In the genomic region with DNA sequence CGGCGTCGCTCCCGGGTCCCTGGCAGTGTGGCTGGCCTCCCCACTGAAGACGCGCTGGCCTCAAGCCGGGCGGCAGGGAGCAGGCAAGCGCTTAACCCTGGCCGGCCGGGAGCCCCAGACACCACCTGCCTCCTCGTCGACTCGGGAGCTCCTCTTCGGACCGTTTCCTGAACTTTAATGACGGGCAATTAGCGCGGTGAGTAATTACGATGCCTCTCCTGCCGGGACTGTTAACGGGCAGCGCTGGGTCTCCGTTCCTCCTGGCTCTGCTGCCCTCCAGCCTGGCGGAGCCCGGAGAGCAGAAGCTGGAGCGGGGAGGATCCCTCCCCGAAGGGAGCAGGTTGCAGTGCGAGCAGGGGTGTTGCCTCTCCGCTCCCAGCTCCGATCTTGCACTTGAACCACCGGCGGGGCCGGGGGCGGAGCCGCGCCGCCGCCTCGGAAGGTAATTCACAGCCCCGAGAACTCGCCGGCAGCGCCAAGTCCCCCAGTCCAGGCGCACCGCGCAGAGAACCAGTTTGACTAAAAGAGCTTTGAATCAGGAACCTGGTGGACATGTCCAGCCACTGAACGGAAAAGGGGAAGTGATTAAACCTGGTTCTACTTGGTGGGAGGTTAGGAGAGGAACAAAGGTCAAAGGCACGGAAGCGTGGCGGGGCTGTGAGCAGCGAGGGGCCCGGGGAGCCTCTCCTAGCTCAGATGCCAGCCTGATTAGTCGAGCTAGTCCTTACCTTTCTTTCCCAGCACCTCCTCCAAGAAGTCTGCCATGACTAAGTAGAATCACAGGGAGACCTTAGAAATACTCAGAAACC, we compare ENCODE assay signal across 1 cellular context.
TF ChIP-seq lines count a peak whose summit lies in the region.

No MANE protein-coding gene starts in this region.

TF ChIP-seq in HepG2, 621 proteins besides CTCF, POLR2A, EP300 and RAD21 (continued from another document and continues in another):
- TF ChIP-seq, protein P1, sequence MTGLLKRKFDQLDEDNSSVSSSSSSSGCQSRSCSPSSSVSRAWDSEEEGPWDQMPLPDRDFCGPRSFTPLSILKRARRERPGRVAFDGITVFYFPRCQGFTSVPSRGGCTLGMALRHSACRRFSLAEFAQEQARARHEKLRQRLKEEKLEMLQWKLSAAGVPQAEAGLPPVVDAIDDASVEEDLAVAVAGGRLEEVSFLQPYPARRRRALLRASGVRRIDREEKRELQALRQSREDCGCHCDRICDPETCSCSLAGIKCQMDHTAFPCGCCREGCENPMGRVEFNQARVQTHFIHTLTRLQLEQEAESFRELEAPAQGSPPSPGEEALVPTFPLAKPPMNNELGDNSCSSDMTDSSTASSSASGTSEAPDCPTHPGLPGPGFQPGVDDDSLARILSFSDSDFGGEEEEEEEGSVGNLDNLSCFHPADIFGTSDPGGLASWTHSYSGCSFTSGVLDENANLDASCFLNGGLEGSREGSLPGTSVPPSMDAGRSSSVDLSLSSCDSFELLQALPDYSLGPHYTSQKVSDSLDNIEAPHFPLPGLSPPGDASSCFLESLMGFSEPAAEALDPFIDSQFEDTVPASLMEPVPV (CRISPR knock-in tag; IDR thresholded peaks at IDR 0.05), result no peak; the same call in 1 of the 2 replicates
- TF ChIP-seq, protein P2, sequence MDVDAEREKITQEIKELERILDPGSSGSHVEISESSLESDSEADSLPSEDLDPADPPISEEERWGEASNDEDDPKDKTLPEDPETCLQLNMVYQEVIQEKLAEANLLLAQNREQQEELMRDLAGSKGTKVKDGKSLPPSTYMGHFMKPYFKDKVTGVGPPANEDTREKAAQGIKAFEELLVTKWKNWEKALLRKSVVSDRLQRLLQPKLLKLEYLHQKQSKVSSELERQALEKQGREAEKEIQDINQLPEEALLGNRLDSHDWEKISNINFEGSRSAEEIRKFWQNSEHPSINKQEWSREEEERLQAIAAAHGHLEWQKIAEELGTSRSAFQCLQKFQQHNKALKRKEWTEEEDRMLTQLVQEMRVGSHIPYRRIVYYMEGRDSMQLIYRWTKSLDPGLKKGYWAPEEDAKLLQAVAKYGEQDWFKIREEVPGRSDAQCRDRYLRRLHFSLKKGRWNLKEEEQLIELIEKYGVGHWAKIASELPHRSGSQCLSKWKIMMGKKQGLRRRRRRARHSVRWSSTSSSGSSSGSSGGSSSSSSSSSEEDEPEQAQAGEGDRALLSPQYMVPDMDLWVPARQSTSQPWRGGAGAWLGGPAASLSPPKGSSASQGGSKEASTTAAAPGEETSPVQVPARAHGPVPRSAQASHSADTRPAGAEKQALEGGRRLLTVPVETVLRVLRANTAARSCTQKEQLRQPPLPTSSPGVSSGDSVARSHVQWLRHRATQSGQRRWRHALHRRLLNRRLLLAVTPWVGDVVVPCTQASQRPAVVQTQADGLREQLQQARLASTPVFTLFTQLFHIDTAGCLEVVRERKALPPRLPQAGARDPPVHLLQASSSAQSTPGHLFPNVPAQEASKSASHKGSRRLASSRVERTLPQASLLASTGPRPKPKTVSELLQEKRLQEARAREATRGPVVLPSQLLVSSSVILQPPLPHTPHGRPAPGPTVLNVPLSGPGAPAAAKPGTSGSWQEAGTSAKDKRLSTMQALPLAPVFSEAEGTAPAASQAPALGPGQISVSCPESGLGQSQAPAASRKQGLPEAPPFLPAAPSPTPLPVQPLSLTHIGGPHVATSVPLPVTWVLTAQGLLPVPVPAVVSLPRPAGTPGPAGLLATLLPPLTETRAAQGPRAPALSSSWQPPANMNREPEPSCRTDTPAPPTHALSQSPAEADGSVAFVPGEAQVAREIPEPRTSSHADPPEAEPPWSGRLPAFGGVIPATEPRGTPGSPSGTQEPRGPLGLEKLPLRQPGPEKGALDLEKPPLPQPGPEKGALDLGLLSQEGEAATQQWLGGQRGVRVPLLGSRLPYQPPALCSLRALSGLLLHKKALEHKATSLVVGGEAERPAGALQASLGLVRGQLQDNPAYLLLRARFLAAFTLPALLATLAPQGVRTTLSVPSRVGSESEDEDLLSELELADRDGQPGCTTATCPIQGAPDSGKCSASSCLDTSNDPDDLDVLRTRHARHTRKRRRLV (CRISPR knock-in tag; IDR thresholded peaks at IDR 0.05), result 0 out of 2 replicates have a peak, but pooled peaks have one; percentile 16
- TF ChIP-seq SALL1 (CRISPR knock-in tag; IDR thresholded peaks at IDR 0.05) (peak; percentile 39; the same call in 1 of the 2 replicates), ZNF33B (CRISPR knock-in tag; IDR thresholded peaks at IDR 0.05) (no peak), ZFP41 (CRISPR knock-in tag; IDR thresholded peaks at IDR 0.05; ENCODE audit: borderline replicate concordance) (no peak), ZNF749 (CRISPR knock-in tag; IDR thresholded peaks at IDR 0.05; ENCODE audit: borderline replicate concordance) (no peak), CCDC6 (CRISPR knock-in tag; IDR thresholded peaks at IDR 0.05) (no peak), ZNF235 (CRISPR knock-in tag; IDR thresholded peaks at IDR 0.05; ENCODE audit: borderline replicate concordance) (no peak), FIP1L1 (IDR thresholded peaks at IDR 0.05; ENCODE audit: borderline replicate concordance, insufficient read depth, low read depth, low read length) (no peak), RARG (CRISPR knock-in tag; IDR thresholded peaks at IDR 0.05; ENCODE audit: low read depth) (no peak), TCF12 (IDR thresholded peaks at IDR 0.05) (no peak), TCF12 (CRISPR knock-in tag; IDR thresholded peaks at IDR 0.05) (no peak), ZNF431 (CRISPR knock-in tag; IDR thresholded peaks at IDR 0.05; ENCODE audit: borderline replicate concordance, low read depth) (no peak), MBD4 (IDR thresholded peaks at IDR 0.05; ENCODE audit: borderline replicate concordance, low read length) (no peak), SETDB1 (CRISPR knock-in tag; IDR thresholded peaks at IDR 0.05; ENCODE audit: borderline replicate concordance) (no peak), ZFP37 (CRISPR knock-in tag; IDR thresholded peaks at IDR 0.05; ENCODE audit: borderline replicate concordance) (no peak)
- TF ChIP-seq, protein P3, sequence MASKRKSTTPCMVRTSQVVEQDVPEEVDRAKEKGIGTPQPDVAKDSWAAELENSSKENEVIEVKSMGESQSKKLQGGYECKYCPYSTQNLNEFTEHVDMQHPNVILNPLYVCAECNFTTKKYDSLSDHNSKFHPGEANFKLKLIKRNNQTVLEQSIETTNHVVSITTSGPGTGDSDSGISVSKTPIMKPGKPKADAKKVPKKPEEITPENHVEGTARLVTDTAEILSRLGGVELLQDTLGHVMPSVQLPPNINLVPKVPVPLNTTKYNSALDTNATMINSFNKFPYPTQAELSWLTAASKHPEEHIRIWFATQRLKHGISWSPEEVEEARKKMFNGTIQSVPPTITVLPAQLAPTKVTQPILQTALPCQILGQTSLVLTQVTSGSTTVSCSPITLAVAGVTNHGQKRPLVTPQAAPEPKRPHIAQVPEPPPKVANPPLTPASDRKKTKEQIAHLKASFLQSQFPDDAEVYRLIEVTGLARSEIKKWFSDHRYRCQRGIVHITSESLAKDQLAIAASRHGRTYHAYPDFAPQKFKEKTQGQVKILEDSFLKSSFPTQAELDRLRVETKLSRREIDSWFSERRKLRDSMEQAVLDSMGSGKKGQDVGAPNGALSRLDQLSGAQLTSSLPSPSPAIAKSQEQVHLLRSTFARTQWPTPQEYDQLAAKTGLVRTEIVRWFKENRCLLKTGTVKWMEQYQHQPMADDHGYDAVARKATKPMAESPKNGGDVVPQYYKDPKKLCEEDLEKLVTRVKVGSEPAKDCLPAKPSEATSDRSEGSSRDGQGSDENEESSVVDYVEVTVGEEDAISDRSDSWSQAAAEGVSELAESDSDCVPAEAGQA (IDR thresholded peaks at IDR 0.05; ENCODE audit: low read depth), result 0 out of 2 replicates have a peak, but pooled peaks have one; percentile 13
- TF ChIP-seq, protein P3 (CRISPR knock-in tag; IDR thresholded peaks at IDR 0.05; ENCODE audit: borderline replicate concordance), result no peak
- TF ChIP-seq, protein P4, sequence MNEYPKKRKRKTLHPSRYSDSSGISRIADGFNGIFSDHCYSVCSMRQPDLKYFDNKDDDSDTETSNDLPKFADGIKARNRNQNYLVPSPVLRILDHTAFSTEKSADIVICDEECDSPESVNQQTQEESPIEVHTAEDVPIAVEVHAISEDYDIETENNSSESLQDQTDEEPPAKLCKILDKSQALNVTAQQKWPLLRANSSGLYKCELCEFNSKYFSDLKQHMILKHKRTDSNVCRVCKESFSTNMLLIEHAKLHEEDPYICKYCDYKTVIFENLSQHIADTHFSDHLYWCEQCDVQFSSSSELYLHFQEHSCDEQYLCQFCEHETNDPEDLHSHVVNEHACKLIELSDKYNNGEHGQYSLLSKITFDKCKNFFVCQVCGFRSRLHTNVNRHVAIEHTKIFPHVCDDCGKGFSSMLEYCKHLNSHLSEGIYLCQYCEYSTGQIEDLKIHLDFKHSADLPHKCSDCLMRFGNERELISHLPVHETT (CRISPR knock-in tag; conservative IDR thresholded peaks at IDR 0.05), result no peak
- TF ChIP-seq, protein P5, sequence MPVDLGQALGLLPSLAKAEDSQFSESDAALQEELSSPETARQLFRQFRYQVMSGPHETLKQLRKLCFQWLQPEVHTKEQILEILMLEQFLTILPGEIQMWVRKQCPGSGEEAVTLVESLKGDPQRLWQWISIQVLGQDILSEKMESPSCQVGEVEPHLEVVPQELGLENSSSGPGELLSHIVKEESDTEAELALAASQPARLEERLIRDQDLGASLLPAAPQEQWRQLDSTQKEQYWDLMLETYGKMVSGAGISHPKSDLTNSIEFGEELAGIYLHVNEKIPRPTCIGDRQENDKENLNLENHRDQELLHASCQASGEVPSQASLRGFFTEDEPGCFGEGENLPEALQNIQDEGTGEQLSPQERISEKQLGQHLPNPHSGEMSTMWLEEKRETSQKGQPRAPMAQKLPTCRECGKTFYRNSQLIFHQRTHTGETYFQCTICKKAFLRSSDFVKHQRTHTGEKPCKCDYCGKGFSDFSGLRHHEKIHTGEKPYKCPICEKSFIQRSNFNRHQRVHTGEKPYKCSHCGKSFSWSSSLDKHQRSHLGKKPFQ (CRISPR knock-in tag; IDR thresholded peaks at IDR 0.05; ENCODE audit: insufficient replicate concordance), result no peak
- TF ChIP-seq, protein P6, sequence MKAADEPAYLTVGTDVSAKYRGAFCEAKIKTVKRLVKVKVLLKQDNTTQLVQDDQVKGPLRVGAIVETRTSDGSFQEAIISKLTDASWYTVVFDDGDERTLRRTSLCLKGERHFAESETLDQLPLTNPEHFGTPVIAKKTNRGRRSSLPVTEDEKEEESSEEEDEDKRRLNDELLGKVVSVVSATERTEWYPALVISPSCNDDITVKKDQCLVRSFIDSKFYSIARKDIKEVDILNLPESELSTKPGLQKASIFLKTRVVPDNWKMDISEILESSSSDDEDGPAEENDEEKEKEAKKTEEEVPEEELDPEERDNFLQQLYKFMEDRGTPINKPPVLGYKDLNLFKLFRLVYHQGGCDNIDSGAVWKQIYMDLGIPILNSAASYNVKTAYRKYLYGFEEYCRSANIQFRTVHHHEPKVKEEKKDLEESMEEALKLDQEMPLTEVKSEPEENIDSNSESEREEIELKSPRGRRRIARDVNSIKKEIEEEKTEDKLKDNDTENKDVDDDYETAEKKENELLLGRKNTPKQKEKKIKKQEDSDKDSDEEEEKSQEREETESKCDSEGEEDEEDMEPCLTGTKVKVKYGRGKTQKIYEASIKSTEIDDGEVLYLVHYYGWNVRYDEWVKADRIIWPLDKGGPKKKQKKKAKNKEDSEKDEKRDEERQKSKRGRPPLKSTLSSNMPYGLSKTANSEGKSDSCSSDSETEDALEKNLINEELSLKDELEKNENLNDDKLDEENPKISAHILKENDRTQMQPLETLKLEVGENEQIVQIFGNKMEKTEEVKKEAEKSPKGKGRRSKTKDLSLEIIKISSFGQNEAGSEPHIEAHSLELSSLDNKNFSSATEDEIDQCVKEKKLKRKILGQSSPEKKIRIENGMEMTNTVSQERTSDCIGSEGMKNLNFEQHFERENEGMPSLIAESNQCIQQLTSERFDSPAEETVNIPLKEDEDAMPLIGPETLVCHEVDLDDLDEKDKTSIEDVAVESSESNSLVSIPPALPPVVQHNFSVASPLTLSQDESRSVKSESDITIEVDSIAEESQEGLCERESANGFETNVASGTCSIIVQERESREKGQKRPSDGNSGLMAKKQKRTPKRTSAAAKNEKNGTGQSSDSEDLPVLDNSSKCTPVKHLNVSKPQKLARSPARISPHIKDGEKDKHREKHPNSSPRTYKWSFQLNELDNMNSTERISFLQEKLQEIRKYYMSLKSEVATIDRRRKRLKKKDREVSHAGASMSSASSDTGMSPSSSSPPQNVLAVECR (CRISPR knock-in tag; IDR thresholded peaks at IDR 0.05; ENCODE audit: borderline replicate concordance), result peak; percentile 46
- TF ChIP-seq, protein P7, sequence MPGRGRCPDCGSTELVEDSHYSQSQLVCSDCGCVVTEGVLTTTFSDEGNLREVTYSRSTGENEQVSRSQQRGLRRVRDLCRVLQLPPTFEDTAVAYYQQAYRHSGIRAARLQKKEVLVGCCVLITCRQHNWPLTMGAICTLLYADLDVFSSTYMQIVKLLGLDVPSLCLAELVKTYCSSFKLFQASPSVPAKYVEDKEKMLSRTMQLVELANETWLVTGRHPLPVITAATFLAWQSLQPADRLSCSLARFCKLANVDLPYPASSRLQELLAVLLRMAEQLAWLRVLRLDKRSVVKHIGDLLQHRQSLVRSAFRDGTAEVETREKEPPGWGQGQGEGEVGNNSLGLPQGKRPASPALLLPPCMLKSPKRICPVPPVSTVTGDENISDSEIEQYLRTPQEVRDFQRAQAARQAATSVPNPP (CRISPR knock-in tag; IDR thresholded peaks at IDR 0.05), result no peak; the same call in 1 of the 2 replicates
